22 cellular contexts compared by ENCODE assay signal in genomic region chr1:93416183-93416582, GRCh38. TPM values are rescaled to one million over a fixed set of nuclear protein-coding genes. Genes with fewer than 3 reads are reported as not detected.
DNase-seq lines count a peak whose midpoint lies in the region; ATAC-seq, FAIRE-seq and TF ChIP-seq lines count a peak whose summit lies in the region.
"Had no signal": no experiment of that assay in that cellular context is flagged by ENCODE, and none has a peak within 500 bp of the region (broad histone marks: within the 10 kb centered on the region; RNA-seq: fewer than 3 reads in every experiment).

No MANE protein-coding gene starts in this region.

- H3K4me1 ChIP-seq in DOHH2 (ENCODE audit: control insufficient read depth, low read length) (peaks cover 33% of the 10 kb centered on the region), Karpas-422 (ENCODE audit: low read length) (peaks cover 12% of the 10 kb centered on the region), GM12878 (ENCODE audit: control insufficient read depth, insufficient read depth, low read length) (no peaks in the 10 kb centered on the region)

- H3K36me3 ChIP-seq in DOHH2 (ENCODE audit: control insufficient read depth, low read length) (no peaks in the 10 kb centered on the region), Karpas-422 (ENCODE audit: insufficient read depth, low read length) (no peaks in the 10 kb centered on the region), GM12878 (ENCODE audit: control insufficient read depth in 2 of 2, insufficient read depth in 2 of 2, low read length in 1 of 2) (no peaks in the 10 kb centered on the region)
- H3K36me3 ChIP-seq: BLaER1 treated with 17β-estradiol and CSF1 and Interleukin-3, amounts not matched to agents 10 nM and 100 nM had no signal

- H3K79me2 ChIP-seq in DOHH2 (ENCODE audit: control insufficient read depth, low read length) (no peaks in the 10 kb centered on the region), Karpas-422 (ENCODE audit: low read length) (no peaks in the 10 kb centered on the region), GM12878 (ENCODE audit: control insufficient read depth, insufficient read depth, low read length) (no peaks in the 10 kb centered on the region)

- RAD21 ChIA-PET in GM12878 (lab: Charles Lee; ENCODE audit: unreplicated experiment), result interaction anchor here (1.1 kb wide), 1 partner anchor 424 kb away, joined by 3 read pairs; no protein-coding TSS in a partner anchor

- H3K36me3 Mint-ChIP-seq in stimulated activated naive B cell treated with anti-CD40 and anti-IgM and Interleukin-4, amounts not matched to agents 10 μg/mL and 1 μg/mL and 100 μg/mL, for 72 hours, result no peaks in the 10 kb centered on the region
- H3K36me3 Mint-ChIP-seq in CD4-positive, alpha-beta T cell (ENCODE audit: low read depth), result no peaks in the 10 kb centered on the region

- H3K9me3 Mint-ChIP-seq in stimulated activated naive B cell treated with anti-CD40 and anti-IgM and Interleukin-4, amounts not matched to agents 10 μg/mL and 1 μg/mL and 100 μg/mL, for 72 hours, result no peaks in the 10 kb centered on the region
- no peaks in the 10 kb centered on the region for H3K9me3 Mint-ChIP-seq in CD4-positive, alpha-beta T cell
- H3K9me3 Mint-ChIP-seq: CD8-positive, alpha-beta memory T cell; HFFc6 had no signal

- H3K9me3 ChIP-seq in DOHH2 (ENCODE audit: control insufficient read depth, insufficient read depth, low read length) (0 out of 2 replicates have a peak, but pooled peaks cover 3% of the 10 kb centered on the region), Karpas-422 (ENCODE audit: low read length) (no peaks in the 10 kb centered on the region), GM12878 (replicated peaks; ENCODE audit: control insufficient read depth, insufficient read depth, low read length) (no peaks in the 10 kb centered on the region)
- H3K9me3 ChIP-seq in CD4-positive, alpha-beta T cell (ENCODE audit: control insufficient read depth, low read length), result no peaks in the 10 kb centered on the region

- DNase-seq in Karpas-422 (peak; percentile 46), GM12878 (ENCODE audit: low read depth, low spot score) (no peak)
- DNase-seq in stimulated activated naive B cell treated with anti-CD40 and anti-IgM and Interleukin-4, amounts not matched to agents 10 μg/mL and 1 μg/mL and 100 μg/mL, for 72 hours, result peak; percentile 51
- DNase-seq in CD4-positive, alpha-beta T cell, result no peak
- DNase-seq: CD8-positive, alpha-beta memory T cell; COR-L47; DMS 273 treated with DMSO at 0.1 percent for 48 hours; DMS53; DND-41; GOT3; H7; HFFc6; IMR-90 had no signal

- TF ChIP-seq EP300 in GM12878 (IDR thresholded peaks at IDR 0.05; ENCODE audit: borderline replicate concordance in 1 of 2, control insufficient read depth in 1 of 2, low read depth in 2 of 2, low read length in 2 of 2), result no peak

- H3K27ac ChIP-seq in DOHH2 (ENCODE audit: low read depth, low read length) (no peak overlapping the region), Karpas-422 (ENCODE audit: low read length) (no peak overlapping the region), GM12878 (ENCODE audit: control insufficient read depth, insufficient read depth) (no peak overlapping the region)
- H3K27ac ChIP-seq in CD4-positive, alpha-beta T cell (ENCODE audit: low read depth, low read length), result no peak overlapping the region
- H3K27ac ChIP-seq: BLaER1 treated with 17β-estradiol and CSF1 and Interleukin-3, amounts not matched to agents 10 nM and 100 nM had no signal

- no peak for TF ChIP-seq CTCF in DOHH2 (IDR thresholded peaks at IDR 0.05; ENCODE audit: low read depth, low read length, poor library complexity, severe bottlenecking)
- TF ChIP-seq CTCF in GM12878 (IDR thresholded peaks at IDR 0.05 in 2 of 3, conservative IDR thresholded peaks at IDR 0.05 in 1 of 3; ENCODE audit: control insufficient read depth in 2 of 3, extremely low read depth in 1 of 3, insufficient read depth in 1 of 3, low read depth in 3 of 3, low read length in 3 of 3), result no peak
- TF ChIP-seq CTCF in CD4-positive, alpha-beta T cell (IDR thresholded peaks at IDR 0.05), result no peak

- no peak for TF ChIP-seq POLR2A in GM12878 (IDR thresholded peaks at IDR 0.05; ENCODE audit: low read depth, low read length)

- H3K9ac ChIP-seq in Karpas-422 (ENCODE audit: low read length) (no peak overlapping the region), GM12878 (ENCODE audit: control insufficient read depth, insufficient read depth, low read length) (no peak overlapping the region)
- H3K9ac ChIP-seq: BLaER1 treated with 17β-estradiol and CSF1 and Interleukin-3, amounts not matched to agents 10 nM and 100 nM had no signal

- BruUV-seq in GM12878 (replicated peaks; lab: Mats Ljungman, UMichigan), result no TSS peak

- peak overlapping the region; percentile 28 for H3K27ac Mint-ChIP-seq in stimulated activated naive B cell treated with anti-CD40 and anti-IgM and Interleukin-4, amounts not matched to agents 10 μg/mL and 1 μg/mL and 100 μg/mL, for 72 hours
- H3K27ac Mint-ChIP-seq in CD4-positive, alpha-beta T cell, result no peak overlapping the region
- H3K27ac Mint-ChIP-seq: B cell; CD8-positive, alpha-beta memory T cell; HFFc6 had no signal

- peak overlapping the region; percentile 23 to 58 for H3K4me3 Mint-ChIP-seq in stimulated activated naive B cell treated with anti-CD40 and anti-IgM and Interleukin-4, amounts not matched to agents 10 μg/mL and 1 μg/mL and 100 μg/mL, for 72 hours
- H3K4me3 Mint-ChIP-seq in CD4-positive, alpha-beta T cell, result no peak overlapping the region
- H3K4me3 Mint-ChIP-seq: B cell; CD8-positive, alpha-beta memory T cell; HFFc6 had no signal

- 2% methylated on average over 2 of the region's 2 CpGs for WGBS in GM12878 (ENCODE audit: insufficient coverage, insufficient replicate concordance, low lambda C conversion rate, missing lambda C conversion rate)

- SMC1A ChIA-PET in GM12878 (lab: Charles Lee; ENCODE audit: uncharacterized antibody, unreplicated experiment), result interaction anchor here (0.8 to 1.6 kb wide), 2 partner anchors 23 to 31 kb away, joined by 3 read pairs; no protein-coding TSS in a partner anchor

- no peaks in the 10 kb centered on the region for H4K20me1 ChIP-seq in DOHH2 (ENCODE audit: control insufficient read depth, insufficient read depth, low read depth, low read length)
- H4K20me1 ChIP-seq in Karpas-422 (ENCODE audit: insufficient read depth, low read depth, low read length), result no peaks in the 10 kb centered on the region
- no peaks in the 10 kb centered on the region for H4K20me1 ChIP-seq in GM12878 (ENCODE audit: control insufficient read depth, insufficient read depth)
- H4K20me1 ChIP-seq: BLaER1 treated with 17β-estradiol and CSF1 and Interleukin-3, amounts not matched to agents 10 nM and 100 nM had no signal

- no peak for TF ChIP-seq RAD21 in GM12878 (IDR thresholded peaks at IDR 0.05; ENCODE audit: insufficient read depth, low read depth, low read length)

- H3F3A ChIP-seq in DOHH2 (ENCODE audit: control insufficient read depth, insufficient read depth), result no peaks in the 10 kb centered on the region

- ATAC-seq in GM12878 (no peak; the same call in 2 of the 3 replicates), GM21825 (IDR thresholded peaks at IDR 0.05; ENCODE audit: unreplicated experiment) (no peak)
- ATAC-seq in stimulated activated naive B cell treated with anti-CD40 and anti-IgM and Interleukin-4, amounts not matched to agents 10 μg/mL and 1 μg/mL and 100 μg/mL, for 72 hours (replicated peaks), result peak; percentile 95 to 96
- no peak for ATAC-seq in CD4-positive, alpha-beta T cell (ENCODE audit: poor library complexity)
- ATAC-seq: HCT116 had no signal

- H3K9me2 ChIP-seq in DOHH2 (replicated peaks; ENCODE audit: control insufficient read depth, low read length), result no peaks in the 10 kb centered on the region
- no peaks in the 10 kb centered on the region for H3K9me2 ChIP-seq in Karpas-422 (replicated peaks; ENCODE audit: insufficient read depth, low read length)

- CTCF ChIA-PET in GM12878 (lab: Yijun Ruan, JAX), result interaction anchor here (0.9 to 1.3 kb wide), 4 partner anchors 23 to 335 kb away, joined by 3 to 5 read pairs (median 4); no protein-coding TSS in a partner anchor
- CTCF ChIA-PET in CD4-positive, alpha-beta T cell (lab: Charles Lee), result no interaction called here

- H3K4me3 ChIP-seq in DOHH2 (ENCODE audit: low read length) (no peak overlapping the region), Karpas-422 (ENCODE audit: low read length) (no peak overlapping the region), GM12878 (no peak overlapping the region)

- in situ Hi-C loops in GM12878 (cut with MboI), result no loop called here

- intact Hi-C loops in GM12878 (cut with micrococcal nuclease; ENCODE audit: unreplicated experiment), result no loop called here
- intact Hi-C loops in CD4-positive, alpha-beta T cell (cut with DNase I, micrococcal nuclease), result no loop called here

- POLR2A ChIA-PET in GM12878 (lab: Charles Lee), result no interaction called here
- POLR2A ChIA-PET in CD4-positive, alpha-beta T cell (lab: Charles Lee), result no interaction called here

- no peak for FAIRE-seq in GM12878 (lab: Jason Lieb, UNC)
- FAIRE-seq: G401.6, GM12892, GM18507, HTR-8/SVneo had no signal

- H2AFZ ChIP-seq in Karpas-422 (ENCODE audit: low read length), result no peak overlapping the region
- no peak overlapping the region for H2AFZ ChIP-seq in GM12878 (ENCODE audit: control insufficient read depth, low read depth, low read length)

- H3K27me3 Mint-ChIP-seq in stimulated activated naive B cell treated with anti-CD40 and anti-IgM and Interleukin-4, amounts not matched to agents 10 μg/mL and 1 μg/mL and 100 μg/mL, for 72 hours, result no peaks in the 10 kb centered on the region
- H3K27me3 Mint-ChIP-seq in CD4-positive, alpha-beta T cell, result peaks cover 4% of the 10 kb centered on the region

- H3K4me2 ChIP-seq in DOHH2 (ENCODE audit: low read length) (peak overlapping the region; percentile 12; the same call in 1 of the 2 replicates), Karpas-422 (ENCODE audit: low read depth, low read length, poor library complexity, severe bottlenecking) (no peak overlapping the region), GM12878 (ENCODE audit: control insufficient read depth, insufficient read depth) (no peak overlapping the region)

- H3K27me3 ChIP-seq in DOHH2 (ENCODE audit: control insufficient read depth, low read length) (no peaks in the 10 kb centered on the region), Karpas-422 (ENCODE audit: low read length) (no peaks in the 10 kb centered on the region), GM12878 (replicated peaks in 1 of 2; ENCODE audit: control insufficient read depth in 2 of 2, insufficient read depth in 2 of 2, low read length in 1 of 2) (no peaks in the 10 kb centered on the region)
- H3K27me3 ChIP-seq in CD4-positive, alpha-beta T cell (ENCODE audit: control insufficient read depth, insufficient read depth, low read length), result no peaks in the 10 kb centered on the region
- H3K27me3 ChIP-seq: BLaER1 treated with 17β-estradiol and CSF1 and Interleukin-3, amounts not matched to agents 10 nM and 100 nM had no signal

- peaks cover 20 to 35% of the 10 kb centered on the region in 2 donors for H3K4me1 Mint-ChIP-seq in stimulated activated naive B cell treated with anti-CD40 and anti-IgM and Interleukin-4, amounts not matched to agents 10 μg/mL and 1 μg/mL and 100 μg/mL, for 72 hours
- no peaks in the 10 kb centered on the region for H3K4me1 Mint-ChIP-seq in CD4-positive, alpha-beta T cell (ENCODE audit: low read depth)
- H3K4me1 Mint-ChIP-seq: CD8-positive, alpha-beta memory T cell had no signal

RNA-seq across cellular contexts. Expression of gene FNBP1L, which starts 31.7 kb away (rescaled TPM):
- total RNA-seq in Karpas-422 (2014; rRNA removed; shearing (Covaris generic); ENCODE audit: low replicate concordance), result 0.04 and 0.41 TPM in 2 replicates
- total RNA-seq in GM12878 (2013; cell fraction: nucleolus; rRNA removed), result 0.17 and 0.20 TPM in 2 replicates
- total RNA-seq in GM12878 (2014; rRNA removed) (0.05 TPM in 1 of 2 replicates, not detected in the other), GM12878 (2014; rRNA removed; fragmentation: Illumina TruSeq; extraction: Trizol) (0.04 and 0.09 TPM in 2 replicates), GM12878 (2021) (0.10 and 0.21 TPM in 2 replicates)
- 0.04 TPM for polyA plus RNA-seq in GM12878 (2011; ENCODE audit: low read depth)
- polyA plus RNA-seq in GM12878 (2011; rRNA removed) (0.05 and 0.10 TPM in 2 replicates), GM12878 (2014; fragmentation: Illumina TruSeq; extraction: Trizol) (0.12 TPM in 1 of 2 replicates, not detected in the other), GM12878 (2014; fragmentation: Nextera tagmentation; extraction: Ambion mirVana) (under 1 TPM in 1 of 2 experiments, not detected in 1; 0.02 TPM), GM12878 (2014; rRNA removed) (not detected in 2 replicates), GM12878 (2016; fragmentation: Nextera tagmentation; extraction: Ambion mirVana) (under 1 TPM in 1 of 2 experiments, not detected in 1; 0.08 TPM)
- polyA plus RNA-seq in GM12878 (2011; cell fraction: cytosol; rRNA removed), result 0.02 TPM in 1 of 2 replicates, not detected in the other
- 0.07 and 0.09 TPM in 2 replicates for polyA plus RNA-seq in GM12878 (2011; cell fraction: nucleus; rRNA removed)
- 0.10 TPM in 1 of 2 replicates, not detected in the other for polyA plus RNA-seq in GM12878 (2012)
- polyA minus RNA-seq in GM12878 (2011; rRNA and poly(A)+ RNA removed), result 0.15 TPM in 2 replicates
- not detected in 2 replicates for polyA minus RNA-seq in GM12878 (2011; cell fraction: cytosol; rRNA and poly(A)+ RNA removed)
- 0.12 and 0.29 TPM in 2 replicates for polyA minus RNA-seq in GM12878 (2011; cell fraction: nucleus; rRNA and poly(A)+ RNA removed)
- 1 to 10 TPM; 1.1 TPM for total RNA-seq in CD4-positive, alpha-beta T cell

Comparison
In these comparisons a context has a peak if more than half of its experiments do, and no peak if none do; other contexts are left out.
1. DNase-seq: peak in Karpas-422 (single experiment) and stimulated activated naive B cell treated with anti-CD40 and anti-IgM and Interleukin-4, amounts not matched to agents 10 μg/mL and 1 μg/mL and 100 μg/mL, for 72 hours (single experiment); none in GM12878 (single experiment) and CD4-positive, alpha-beta T cell (0 of 10).
2. ATAC-seq: peak in stimulated activated naive B cell treated with anti-CD40 and anti-IgM and Interleukin-4, amounts not matched to agents 10 μg/mL and 1 μg/mL and 100 μg/mL, for 72 hours (2 of 2); none in GM12878 (single experiment), GM21825 (single experiment) and CD4-positive, alpha-beta T cell (single experiment).